In the genomic region with DNA sequence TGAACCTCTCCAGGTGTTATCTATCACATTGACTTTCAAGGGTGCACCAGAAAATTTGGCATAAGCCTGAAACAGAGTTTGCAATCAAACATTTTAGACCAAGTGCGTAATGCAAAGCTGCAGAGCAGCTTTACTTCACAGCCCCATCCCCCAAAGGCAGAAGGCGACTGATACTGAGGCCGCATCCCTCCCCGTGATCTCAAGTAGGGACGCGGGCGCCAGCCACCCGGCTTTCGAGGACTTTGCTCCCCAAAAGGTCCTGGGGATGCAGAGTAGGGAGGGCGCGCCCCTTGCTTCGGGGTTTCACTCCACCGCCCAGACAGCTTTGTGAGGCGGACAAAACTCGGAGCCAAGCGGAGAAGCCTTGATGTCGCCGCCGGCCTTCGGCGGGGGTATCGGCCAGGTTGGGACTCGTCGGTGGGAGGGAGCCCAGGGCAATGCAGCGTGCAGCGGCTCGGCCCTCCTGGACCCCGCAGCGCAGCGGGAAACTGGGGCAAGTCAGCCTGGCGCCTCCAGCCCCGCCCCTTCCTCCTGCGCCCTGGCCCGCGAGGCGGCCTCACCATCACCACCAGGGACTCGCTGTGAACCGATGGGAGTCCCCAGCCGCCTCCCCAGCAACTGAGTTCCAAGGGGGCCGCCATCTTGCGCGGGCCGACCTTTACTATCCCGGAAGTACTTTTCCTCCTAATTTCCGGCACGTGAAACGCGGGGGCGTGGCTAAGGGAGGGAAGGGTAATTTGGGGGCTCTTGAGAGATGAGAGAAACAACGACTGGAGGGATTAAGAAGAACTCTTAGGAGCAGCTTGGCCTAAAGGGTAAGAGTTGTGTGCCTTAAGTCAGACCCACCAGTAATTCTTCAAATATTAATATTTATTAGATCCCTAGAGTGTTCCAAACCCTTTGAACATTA, we compare ENCODE assay signal across 2 cellular contexts.
TF ChIP-seq lines count a peak whose summit lies in the region.

A gene with protein sequence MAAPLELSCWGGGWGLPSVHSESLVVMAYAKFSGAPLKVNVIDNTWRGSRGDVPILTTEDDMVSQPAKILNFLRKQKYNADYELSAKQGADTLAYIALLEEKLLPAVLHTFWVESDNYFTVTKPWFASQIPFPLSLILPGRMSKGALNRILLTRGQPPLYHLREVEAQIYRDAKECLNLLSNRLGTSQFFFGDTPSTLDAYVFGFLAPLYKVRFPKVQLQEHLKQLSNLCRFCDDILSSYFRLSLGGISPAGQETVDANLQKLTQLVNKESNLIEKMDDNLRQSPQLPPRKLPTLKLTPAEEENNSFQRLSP (minus strand): TSS at position 665 of the 910 bp plus-strand sequence. CDS start 24 bp downstream, at position 641.

TF ChIP-seq in HCT116, 20 proteins besides CTCF, POLR2A, EP300 and RAD21 (continued from another document):
- TF ChIP-seq, protein P1, sequence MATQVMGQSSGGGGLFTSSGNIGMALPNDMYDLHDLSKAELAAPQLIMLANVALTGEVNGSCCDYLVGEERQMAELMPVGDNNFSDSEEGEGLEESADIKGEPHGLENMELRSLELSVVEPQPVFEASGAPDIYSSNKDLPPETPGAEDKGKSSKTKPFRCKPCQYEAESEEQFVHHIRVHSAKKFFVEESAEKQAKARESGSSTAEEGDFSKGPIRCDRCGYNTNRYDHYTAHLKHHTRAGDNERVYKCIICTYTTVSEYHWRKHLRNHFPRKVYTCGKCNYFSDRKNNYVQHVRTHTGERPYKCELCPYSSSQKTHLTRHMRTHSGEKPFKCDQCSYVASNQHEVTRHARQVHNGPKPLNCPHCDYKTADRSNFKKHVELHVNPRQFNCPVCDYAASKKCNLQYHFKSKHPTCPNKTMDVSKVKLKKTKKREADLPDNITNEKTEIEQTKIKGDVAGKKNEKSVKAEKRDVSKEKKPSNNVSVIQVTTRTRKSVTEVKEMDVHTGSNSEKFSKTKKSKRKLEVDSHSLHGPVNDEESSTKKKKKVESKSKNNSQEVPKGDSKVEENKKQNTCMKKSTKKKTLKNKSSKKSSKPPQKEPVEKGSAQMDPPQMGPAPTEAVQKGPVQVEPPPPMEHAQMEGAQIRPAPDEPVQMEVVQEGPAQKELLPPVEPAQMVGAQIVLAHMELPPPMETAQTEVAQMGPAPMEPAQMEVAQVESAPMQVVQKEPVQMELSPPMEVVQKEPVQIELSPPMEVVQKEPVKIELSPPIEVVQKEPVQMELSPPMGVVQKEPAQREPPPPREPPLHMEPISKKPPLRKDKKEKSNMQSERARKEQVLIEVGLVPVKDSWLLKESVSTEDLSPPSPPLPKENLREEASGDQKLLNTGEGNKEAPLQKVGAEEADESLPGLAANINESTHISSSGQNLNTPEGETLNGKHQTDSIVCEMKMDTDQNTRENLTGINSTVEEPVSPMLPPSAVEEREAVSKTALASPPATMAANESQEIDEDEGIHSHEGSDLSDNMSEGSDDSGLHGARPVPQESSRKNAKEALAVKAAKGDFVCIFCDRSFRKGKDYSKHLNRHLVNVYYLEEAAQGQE (IDR thresholded peaks at IDR 0.05; ENCODE audit: low read depth), result no peak
- TF ChIP-seq YY1 (IDR thresholded peaks at IDR 0.05; ENCODE audit: extremely low read depth, insufficient replicate concordance, low read depth, low read length) (peak; percentile 99), ZNF274 (IDR thresholded peaks at IDR 0.05; ENCODE audit: low read depth, low read length) (no peak), POLR2AphosphoS5 (IDR thresholded peaks at IDR 0.05; ENCODE audit: low read depth, low read length) (peak; percentile 74), ELF1 (IDR thresholded peaks at IDR 0.05; ENCODE audit: borderline replicate concordance, low read depth) (peak; percentile 46; the same call in 1 of the 2 replicates), SRF (IDR thresholded peaks at IDR 0.05; ENCODE audit: low read depth) (no peak), SIN3A (IDR thresholded peaks at IDR 0.05; ENCODE audit: low read depth) (peak; percentile 82; the same call in 1 of the 2 replicates), EZH2phosphoT487 (IDR thresholded peaks at IDR 0.05; ENCODE audit: borderline replicate concordance) (no peak), EGR1 (IDR thresholded peaks at IDR 0.05; ENCODE audit: low read depth) (peak; percentile 94), CEBPB (IDR thresholded peaks at IDR 0.05; ENCODE audit: low read depth) (no peak)
- TF ChIP-seq, protein P2, sequence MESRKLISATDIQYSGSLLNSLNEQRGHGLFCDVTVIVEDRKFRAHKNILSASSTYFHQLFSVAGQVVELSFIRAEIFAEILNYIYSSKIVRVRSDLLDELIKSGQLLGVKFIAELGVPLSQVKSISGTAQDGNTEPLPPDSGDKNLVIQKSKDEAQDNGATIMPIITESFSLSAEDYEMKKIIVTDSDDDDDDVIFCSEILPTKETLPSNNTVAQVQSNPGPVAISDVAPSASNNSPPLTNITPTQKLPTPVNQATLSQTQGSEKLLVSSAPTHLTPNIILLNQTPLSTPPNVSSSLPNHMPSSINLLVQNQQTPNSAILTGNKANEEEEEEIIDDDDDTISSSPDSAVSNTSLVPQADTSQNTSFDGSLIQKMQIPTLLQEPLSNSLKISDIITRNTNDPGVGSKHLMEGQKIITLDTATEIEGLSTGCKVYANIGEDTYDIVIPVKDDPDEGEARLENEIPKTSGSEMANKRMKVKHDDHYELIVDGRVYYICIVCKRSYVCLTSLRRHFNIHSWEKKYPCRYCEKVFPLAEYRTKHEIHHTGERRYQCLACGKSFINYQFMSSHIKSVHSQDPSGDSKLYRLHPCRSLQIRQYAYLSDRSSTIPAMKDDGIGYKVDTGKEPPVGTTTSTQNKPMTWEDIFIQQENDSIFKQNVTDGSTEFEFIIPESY (IDR thresholded peaks at IDR 0.05; ENCODE audit: extremely low read depth, insufficient replicate concordance, low read length), result no peak
- TF ChIP-seq, protein P3, sequence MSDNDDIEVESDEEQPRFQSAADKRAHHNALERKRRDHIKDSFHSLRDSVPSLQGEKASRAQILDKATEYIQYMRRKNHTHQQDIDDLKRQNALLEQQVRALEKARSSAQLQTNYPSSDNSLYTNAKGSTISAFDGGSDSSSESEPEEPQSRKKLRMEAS (IDR thresholded peaks at IDR 0.05), result peak; percentile 84
- TF ChIP-seq, protein P4, sequence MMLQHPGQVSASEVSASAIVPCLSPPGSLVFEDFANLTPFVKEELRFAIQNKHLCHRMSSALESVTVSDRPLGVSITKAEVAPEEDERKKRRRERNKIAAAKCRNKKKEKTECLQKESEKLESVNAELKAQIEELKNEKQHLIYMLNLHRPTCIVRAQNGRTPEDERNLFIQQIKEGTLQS (IDR thresholded peaks at IDR 0.05), result no peak
TF ChIP-seq in HCT116: peak in this region for 9.

TF ChIP-seq in SK-N-SH treated with all-trans-retinoic acid at 6 μM for 48 hours, 23 proteins besides CTCF, POLR2A, EP300 and RAD21 (continued from another document):
- TF ChIP-seq, protein P5, sequence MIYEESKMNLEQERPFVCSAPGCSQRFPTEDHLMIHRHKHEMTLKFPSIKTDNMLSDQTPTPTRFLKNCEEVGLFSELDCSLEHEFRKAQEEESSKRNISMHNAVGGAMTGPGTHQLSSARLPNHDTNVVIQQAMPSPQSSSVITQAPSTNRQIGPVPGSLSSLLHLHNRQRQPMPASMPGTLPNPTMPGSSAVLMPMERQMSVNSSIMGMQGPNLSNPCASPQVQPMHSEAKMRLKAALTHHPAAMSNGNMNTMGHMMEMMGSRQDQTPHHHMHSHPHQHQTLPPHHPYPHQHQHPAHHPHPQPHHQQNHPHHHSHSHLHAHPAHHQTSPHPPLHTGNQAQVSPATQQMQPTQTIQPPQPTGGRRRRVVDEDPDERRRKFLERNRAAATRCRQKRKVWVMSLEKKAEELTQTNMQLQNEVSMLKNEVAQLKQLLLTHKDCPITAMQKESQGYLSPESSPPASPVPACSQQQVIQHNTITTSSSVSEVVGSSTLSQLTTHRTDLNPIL (CRISPR knock-in tag; IDR thresholded peaks at IDR 0.05; ENCODE audit: low read depth), result no peak
- TF ChIP-seq SNAI2 (CRISPR knock-in tag; IDR thresholded peaks at IDR 0.05) (peak; percentile 81; the same call in 1 of the 2 replicates), TOX (CRISPR knock-in tag; IDR thresholded peaks at IDR 0.05; ENCODE audit: borderline replicate concordance) (0 out of 2 replicates have a peak, but pooled peaks have one; percentile 43), ISL1 (CRISPR knock-in tag; IDR thresholded peaks at IDR 0.05) (0 out of 2 replicates have a peak, but pooled peaks have one; percentile 23), BACH2 (CRISPR knock-in tag; IDR thresholded peaks at IDR 0.05; ENCODE audit: borderline replicate concordance) (no peak), ZNF8 (CRISPR knock-in tag; IDR thresholded peaks at IDR 0.05) (no peak), ZFP3 (CRISPR knock-in tag; IDR thresholded peaks at IDR 0.05) (peak; percentile 11; the same call in 1 of the 2 replicates), ZNF70 (CRISPR knock-in tag; IDR thresholded peaks at IDR 0.05) (0 out of 2 replicates have a peak, but pooled peaks have one; percentile 6)
TF ChIP-seq in SK-N-SH treated with all-trans-retinoic acid at 6 μM for 48 hours: peak in this region for 6.
